ENCODE assay signal across 1 cellular context in the genomic region with DNA sequence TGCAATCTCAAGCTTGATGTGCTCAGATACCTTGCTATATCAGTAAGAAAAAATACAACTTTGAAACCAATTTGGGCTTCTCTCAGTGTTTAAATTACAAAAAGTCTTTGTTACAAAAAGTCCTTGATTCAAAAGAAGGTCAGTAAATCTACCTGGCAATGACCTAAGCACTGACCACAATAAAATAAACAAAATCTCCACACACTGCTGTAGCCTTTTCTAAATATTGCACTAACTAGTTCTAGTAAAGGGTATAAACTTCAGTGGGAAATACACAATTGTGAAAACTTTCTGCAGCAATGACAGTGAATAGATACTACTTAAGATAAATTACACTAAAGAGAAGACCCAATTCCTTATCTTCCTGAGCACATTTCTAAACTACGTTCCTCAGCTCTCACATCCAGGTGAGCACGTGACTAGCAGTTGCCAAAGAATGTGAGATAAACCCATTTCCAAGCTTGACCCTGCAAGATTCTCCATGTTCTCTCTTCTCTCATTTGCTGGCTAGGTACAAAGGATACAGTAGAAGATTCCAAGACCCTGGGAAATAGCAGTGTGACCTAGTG.
TF ChIP-seq lines count a peak whose summit lies in the region.

No MANE protein-coding gene starts in this region.

TF ChIP-seq in GM23338, 12 proteins besides CTCF, POLR2A, EP300 and RAD21 (continued from another document):
- TF ChIP-seq, protein P1, sequence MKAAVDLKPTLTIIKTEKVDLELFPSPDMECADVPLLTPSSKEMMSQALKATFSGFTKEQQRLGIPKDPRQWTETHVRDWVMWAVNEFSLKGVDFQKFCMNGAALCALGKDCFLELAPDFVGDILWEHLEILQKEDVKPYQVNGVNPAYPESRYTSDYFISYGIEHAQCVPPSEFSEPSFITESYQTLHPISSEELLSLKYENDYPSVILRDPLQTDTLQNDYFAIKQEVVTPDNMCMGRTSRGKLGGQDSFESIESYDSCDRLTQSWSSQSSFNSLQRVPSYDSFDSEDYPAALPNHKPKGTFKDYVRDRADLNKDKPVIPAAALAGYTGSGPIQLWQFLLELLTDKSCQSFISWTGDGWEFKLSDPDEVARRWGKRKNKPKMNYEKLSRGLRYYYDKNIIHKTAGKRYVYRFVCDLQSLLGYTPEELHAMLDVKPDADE (IDR thresholded peaks at IDR 0.05) = no peak
- TF ChIP-seq EZH2 (IDR thresholded peaks at IDR 0.05; ENCODE audit: low read depth, unreplicated experiment) = no peak
- TF ChIP-seq, protein P2, sequence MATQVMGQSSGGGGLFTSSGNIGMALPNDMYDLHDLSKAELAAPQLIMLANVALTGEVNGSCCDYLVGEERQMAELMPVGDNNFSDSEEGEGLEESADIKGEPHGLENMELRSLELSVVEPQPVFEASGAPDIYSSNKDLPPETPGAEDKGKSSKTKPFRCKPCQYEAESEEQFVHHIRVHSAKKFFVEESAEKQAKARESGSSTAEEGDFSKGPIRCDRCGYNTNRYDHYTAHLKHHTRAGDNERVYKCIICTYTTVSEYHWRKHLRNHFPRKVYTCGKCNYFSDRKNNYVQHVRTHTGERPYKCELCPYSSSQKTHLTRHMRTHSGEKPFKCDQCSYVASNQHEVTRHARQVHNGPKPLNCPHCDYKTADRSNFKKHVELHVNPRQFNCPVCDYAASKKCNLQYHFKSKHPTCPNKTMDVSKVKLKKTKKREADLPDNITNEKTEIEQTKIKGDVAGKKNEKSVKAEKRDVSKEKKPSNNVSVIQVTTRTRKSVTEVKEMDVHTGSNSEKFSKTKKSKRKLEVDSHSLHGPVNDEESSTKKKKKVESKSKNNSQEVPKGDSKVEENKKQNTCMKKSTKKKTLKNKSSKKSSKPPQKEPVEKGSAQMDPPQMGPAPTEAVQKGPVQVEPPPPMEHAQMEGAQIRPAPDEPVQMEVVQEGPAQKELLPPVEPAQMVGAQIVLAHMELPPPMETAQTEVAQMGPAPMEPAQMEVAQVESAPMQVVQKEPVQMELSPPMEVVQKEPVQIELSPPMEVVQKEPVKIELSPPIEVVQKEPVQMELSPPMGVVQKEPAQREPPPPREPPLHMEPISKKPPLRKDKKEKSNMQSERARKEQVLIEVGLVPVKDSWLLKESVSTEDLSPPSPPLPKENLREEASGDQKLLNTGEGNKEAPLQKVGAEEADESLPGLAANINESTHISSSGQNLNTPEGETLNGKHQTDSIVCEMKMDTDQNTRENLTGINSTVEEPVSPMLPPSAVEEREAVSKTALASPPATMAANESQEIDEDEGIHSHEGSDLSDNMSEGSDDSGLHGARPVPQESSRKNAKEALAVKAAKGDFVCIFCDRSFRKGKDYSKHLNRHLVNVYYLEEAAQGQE (IDR thresholded peaks at IDR 0.05; ENCODE audit: unreplicated experiment) = no peak
- TF ChIP-seq EZH2phosphoT487 (IDR thresholded peaks at IDR 0.05; ENCODE audit: unreplicated experiment) = no peak
- no peak for TF ChIP-seq ZNF331 (CRISPR knock-in tag; IDR thresholded peaks at IDR 0.05; ENCODE audit: low read depth)
- no peak for TF ChIP-seq STAT1 (IDR thresholded peaks at IDR 0.05; ENCODE audit: unreplicated experiment)
- no peak for TF ChIP-seq JUNB (IDR thresholded peaks at IDR 0.05; ENCODE audit: unreplicated experiment)
